ENCODE assay signal across 28 cellular contexts in the genomic region with DNA sequence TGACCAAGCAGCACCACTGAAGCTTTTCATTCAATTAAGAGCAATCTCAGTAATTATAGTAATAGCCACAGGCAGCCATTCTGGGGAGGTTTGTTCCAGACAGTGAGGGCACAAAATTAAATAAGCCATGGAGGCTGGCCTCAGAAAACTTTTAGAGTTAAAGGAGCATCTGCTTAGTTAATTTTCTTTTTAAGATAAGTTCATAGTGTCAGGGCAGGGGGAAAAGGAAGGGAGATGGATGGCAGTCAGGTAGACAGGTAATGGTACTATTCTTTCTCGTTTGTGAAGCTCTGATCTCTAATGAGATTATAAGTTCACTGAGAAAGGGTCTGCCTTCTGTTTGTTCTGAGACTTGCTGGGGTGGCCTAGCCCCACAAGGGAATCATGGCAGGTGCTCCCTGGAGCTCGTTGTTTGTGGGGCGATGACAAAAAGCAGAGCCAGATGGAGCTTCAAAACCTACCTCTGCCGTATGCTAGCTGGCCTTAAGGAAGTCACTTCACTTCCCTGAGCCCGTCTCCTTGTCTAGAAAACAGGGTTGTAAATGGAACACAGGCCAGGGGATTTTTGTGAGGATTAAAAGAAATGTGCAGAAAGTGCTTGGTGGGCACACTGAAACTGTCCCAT. TPM values are rescaled to one million over a fixed set of nuclear protein-coding genes. Genes with fewer than 3 reads are reported as not detected.
"Had no signal": no experiment of that assay in that cellular context is flagged by ENCODE, and none has a peak within 500 bp of the region (broad histone marks: within the 10 kb centered on the region; RNA-seq: fewer than 3 reads in every experiment).

No MANE protein-coding gene starts in this region.

- DNase-seq: activated B cell treated with CpG ODN at 0.5 μM for 24 hours; activated CD4-positive, alpha-beta T cell treated with anti-CD3 and anti-CD28 coated beads for 1 hour; activated CD4-positive, alpha-beta T cell treated with anti-CD3 and anti-CD28 coated beads, Interleukin-2, amount 10 ng/mL, durations not matched to agents 24 days and 14 days; activated CD4-positive, alpha-beta T cell treated with anti-CD3 and anti-CD28 coated beads, Interleukin-2, amount 50 U/mL, for 48 hours; activated CD8-positive, alpha-beta memory T cell treated with anti-CD3 and anti-CD28 coated beads, Interleukin-2, amount 10 ng/mL, durations not matched to agents 7 days and 5 days; activated gamma-delta T cell; activated naive CD4-positive, alpha-beta T cell treated with anti-CD3 and anti-CD28 coated beads for 36 hours; activated T-cell treated with anti-CD3 and anti-CD28 coated beads, Interleukin-2, amount 50 U/mL, for 24 hours; amygdala; brain microvascular endothelial cell; cerebellar nuclear complex; NCI-H1092; NCI-H1694; NCI-H2029; NCI-H2107; NCI-H446; NCI-H748 treated with DMSO at 0.1 percent for 48 hours; SIG-M5; SW 1271 had no signal

- H3K36me3 Mint-ChIP-seq: activated CD8-positive, alpha-beta memory T cell treated with anti-CD3 and anti-CD28 coated beads, Interleukin-2, amount 10 ng/mL, durations not matched to agents 7 days and 5 days; activated naive CD8-positive, alpha-beta T cell had no signal

- ATAC-seq: activated CD8-positive, alpha-beta memory T cell treated with anti-CD3 and anti-CD28 coated beads, Interleukin-2, amount 10 ng/mL, durations not matched to agents 7 days and 5 days; activated T-helper 17 cell treated with anti-CD3 and anti-CD28 coated beads, Interleukin-2, amount 50 U/mL, for 72 hours had no signal

- H3K27ac ChIP-seq: brain microvascular endothelial cell, cardiac muscle cell, KMS-11, SK-N-MC had no signal

- H3K9me3 Mint-ChIP-seq: activated B cell treated with CpG ODN at 0.5 μM for 24 hours; activated CD4-positive, alpha-beta T cell treated with anti-CD3 and anti-CD28 coated beads, Interleukin-2, amount 10 ng/mL, durations not matched to agents 24 days and 14 days; activated naive CD4-positive, alpha-beta T cell treated with anti-CD3 and anti-CD28 coated beads for 36 hours; activated T-cell treated with anti-CD3 and anti-CD28 coated beads, Interleukin-2, amount 50 U/mL, for 24 hours; activated T-helper 17 cell treated with anti-CD3 and anti-CD28 coated beads, Interleukin-2, amount 50 U/mL, for 72 hours had no signal

- H3K27me3 ChIP-seq: cardiac muscle cell had no signal

- H3K4me1 Mint-ChIP-seq: activated B cell treated with CpG ODN at 0.5 μM for 24 hours; activated CD4-positive, alpha-beta T cell treated with anti-CD3 and anti-CD28 coated beads, Interleukin-2, amount 10 ng/mL, durations not matched to agents 24 days and 14 days; activated CD8-positive, alpha-beta memory T cell treated with anti-CD3 and anti-CD28 coated beads, Interleukin-2, amount 10 ng/mL, durations not matched to agents 7 days and 5 days; activated T-helper 17 cell treated with anti-CD3 and anti-CD28 coated beads, Interleukin-2, amount 50 U/mL, for 72 hours had no signal

- H3K27ac Mint-ChIP-seq: activated B cell treated with CpG ODN at 0.5 μM for 24 hours; activated CD4-positive, alpha-beta T cell treated with anti-CD3 and anti-CD28 coated beads, Interleukin-2, amount 10 ng/mL, durations not matched to agents 24 days and 14 days; activated CD8-positive, alpha-beta memory T cell treated with anti-CD3 and anti-CD28 coated beads, Interleukin-2, amount 10 ng/mL, durations not matched to agents 7 days and 5 days; activated naive CD4-positive, alpha-beta T cell treated with anti-CD3 and anti-CD28 coated beads for 36 hours; activated naive CD8-positive, alpha-beta T cell; activated T-cell treated with anti-CD3 and anti-CD28 coated beads, Interleukin-2, amount 50 U/mL, for 24 hours; activated T-helper 17 cell treated with anti-CD3 and anti-CD28 coated beads, Interleukin-2, amount 50 U/mL, for 72 hours had no signal

- H3K4me3 ChIP-seq: cardiac muscle cell, SK-N-MC had no signal

- H3K4me3 Mint-ChIP-seq: activated B cell treated with CpG ODN at 0.5 μM for 24 hours; activated CD4-positive, alpha-beta T cell treated with anti-CD3 and anti-CD28 coated beads, Interleukin-2, amount 10 ng/mL, durations not matched to agents 24 days and 14 days; activated CD8-positive, alpha-beta memory T cell treated with anti-CD3 and anti-CD28 coated beads, Interleukin-2, amount 10 ng/mL, durations not matched to agents 7 days and 5 days; activated naive CD4-positive, alpha-beta T cell treated with anti-CD3 and anti-CD28 coated beads for 36 hours; activated naive CD8-positive, alpha-beta T cell; activated T-cell treated with anti-CD3 and anti-CD28 coated beads, Interleukin-2, amount 50 U/mL, for 24 hours; activated T-helper 17 cell treated with anti-CD3 and anti-CD28 coated beads, Interleukin-2, amount 50 U/mL, for 72 hours had no signal

- H3K36me3 ChIP-seq: brain microvascular endothelial cell, cardiac muscle cell had no signal

RNA-seq across cellular contexts. Expression of gene FGFBP2, which starts 44.6 kb away (rescaled TPM):
- total RNA-seq: activated naive CD4-positive, alpha-beta T cell treated with anti-CD3 and anti-CD28 coated beads for 36 hours; astrocyte; cardiac muscle cell; MCF 10A; OCI-LY7; RPMI7951 had no signal
- polyA plus RNA-seq: cardiac muscle cell had no signal
